In genomic region chr4:44679060-44679459, GRCh38 we compare ENCODE assay signal across 9 cellular contexts. TPM values are rescaled to one million over a fixed set of nuclear protein-coding genes. Genes with fewer than 3 reads are reported as not detected.
DNase-seq lines count a peak whose midpoint lies in the region; ATAC-seq and TF ChIP-seq lines count a peak whose summit lies in the region.
"Had no signal": no experiment of that assay in that cellular context is flagged by ENCODE, and none has a peak within 500 bp of the region (broad histone marks: within the 10 kb centered on the region; RNA-seq: fewer than 3 reads in every experiment).

No MANE protein-coding gene starts in this region.

- H3K27me3 ChIP-seq in gastroesophageal sphincter, result no peaks in the 10 kb centered on the region

- H3K36me3 Mint-ChIP-seq in stimulated activated effector memory CD8-positive, alpha-beta T cell treated with anti-CD3 and anti-CD28 coated beads, Interleukin-12 subunit alpha, Interleukin-12 subunit beta, amount 100 ng/mL, for 72 hours, result peaks cover 35% of the 10 kb centered on the region

- WGBS in gastroesophageal sphincter (ENCODE audit: low coverage in 1 of 2), 2 donors, result 0 to 2% methylated on average over 3 of the region's 3 CpGs

- TF ChIP-seq CTCF in AG09309 (IDR thresholded peaks at IDR 0.05; ENCODE audit: control insufficient read depth, insufficient read depth, low read depth, low read length, missing control alignments) (no peak), gastroesophageal sphincter (IDR thresholded peaks at IDR 0.05) (no peak)

- H3K4me1 ChIP-seq in gastroesophageal sphincter, result peaks cover 5 to 35% (median 7%) of the 10 kb centered on the region in 3 donors

- peak overlapping the region; percentile 88 for H3K4me3 Mint-ChIP-seq in stimulated activated effector memory CD8-positive, alpha-beta T cell treated with anti-CD3 and anti-CD28 coated beads, Interleukin-12 subunit alpha, Interleukin-12 subunit beta, amount 100 ng/mL, for 72 hours

- TF ChIP-seq EP300 in gastroesophageal sphincter (IDR thresholded peaks at IDR 0.05), result no peak

- no peaks in the 10 kb centered on the region for H3K9me3 Mint-ChIP-seq in stimulated activated effector memory CD8-positive, alpha-beta T cell treated with anti-CD3 and anti-CD28 coated beads, Interleukin-12 subunit alpha, Interleukin-12 subunit beta, amount 100 ng/mL, for 72 hours

- peak; percentile 1 for ATAC-seq in GM19438 (IDR thresholded peaks at IDR 0.05; ENCODE audit: low read depth, unreplicated experiment)
- no peak for ATAC-seq in gastroesophageal sphincter
- peak; percentile 35 for ATAC-seq in stimulated activated effector memory CD8-positive, alpha-beta T cell treated with anti-CD3 and anti-CD28 coated beads, Interleukin-12 subunit alpha, Interleukin-12 subunit beta, amount 100 ng/mL, for 72 hours

- H3K9me3 ChIP-seq in SK-N-MC (ENCODE audit: low read depth, low read length) (no peaks in the 10 kb centered on the region), gastroesophageal sphincter (no peaks in the 10 kb centered on the region)

- H3K36me3 ChIP-seq in SK-N-MC (ENCODE audit: insufficient read depth, low read length), result peaks cover 33% of the 10 kb centered on the region
- peaks cover 0 to 25% of the 10 kb centered on the region in 2 donors for H3K36me3 ChIP-seq in gastroesophageal sphincter

- H3K4me1 Mint-ChIP-seq in stimulated activated effector memory CD8-positive, alpha-beta T cell treated with anti-CD3 and anti-CD28 coated beads, Interleukin-12 subunit alpha, Interleukin-12 subunit beta, amount 100 ng/mL, for 72 hours, result peaks cover 17% of the 10 kb centered on the region

- H3K9ac ChIP-seq in SK-N-MC (ENCODE audit: insufficient read length), result peak overlapping the region; percentile 98

- TF ChIP-seq POLR2A in gastroesophageal sphincter (IDR thresholded peaks at IDR 0.05) (no peak), erythroblast (IDR thresholded peaks at IDR 0.05; ENCODE audit: low read length) (no peak)

- H3K27ac ChIP-seq in SK-N-MC (0 out of 2 replicates have a peak overlapping the region, but pooled peaks have one; percentile 82), gastroesophageal sphincter (peak overlapping the region in 3 of 4 donors; percentile 89 to 95 (median 90))

- no peak for DNase-seq in AG09309 (ENCODE audit: low read depth)
- no peak for DNase-seq in SK-N-MC (ENCODE audit: low read depth, low spot score)
- DNase-seq in stimulated activated effector memory CD8-positive, alpha-beta T cell treated with anti-CD3 and anti-CD28 coated beads, Interleukin-12 subunit alpha, Interleukin-12 subunit beta, amount 100 ng/mL, for 72 hours (ENCODE audit: low spot score in 2 of 2), result no peak
- no peak for DNase-seq in hippocampal formation (lab: John Stamatoyannopoulos, UW)
- DNase-seq in erythroblast (lab: John Stamatoyannopoulos, UW), result no peak
- no peak for DNase-seq in stimulated activated CD4-positive, alpha-beta T cell treated with anti-CD3 and anti-CD28 coated beads, Interleukin-12 subunit alpha, Interleukin-12 subunit beta, amount 100 ng/mL, for 4 hours

- H3K27ac Mint-ChIP-seq in stimulated activated effector memory CD8-positive, alpha-beta T cell treated with anti-CD3 and anti-CD28 coated beads, Interleukin-12 subunit alpha, Interleukin-12 subunit beta, amount 100 ng/mL, for 72 hours, result peak overlapping the region; percentile 95

- peak overlapping the region; percentile 75 for H3K4me3 ChIP-seq in AG09309 (ENCODE audit: control insufficient read depth, low read depth, low read length)
- H3K4me3 ChIP-seq in SK-N-MC, result peak overlapping the region; percentile 93
- peak overlapping the region; percentile 82 to 94 for H3K4me3 ChIP-seq in gastroesophageal sphincter

RNA-seq across cellular contexts. Expression of gene GUF1, which starts 0.8 kb away (rescaled TPM):
- 10 to 100 TPM; 14.5 to 19.6 (median 14.6) TPM for total RNA-seq in gastroesophageal sphincter

RNA-seq across cellular contexts. Expression of gene YIPF7, which starts 27.6 kb away (rescaled TPM):
- total RNA-seq in gastroesophageal sphincter, result not detected
- total RNA-seq: pulmonary artery endothelial cell had no signal

RNA-seq across cellular contexts. Expression of gene GNPDA2, which starts 47.3 kb away (rescaled TPM):
- total RNA-seq in gastroesophageal sphincter, result 10 to 100 TPM; 19.3 to 45.5 (median 31.7) TPM
